ENCODE assay signal across 17 cellular contexts in the genomic region with DNA sequence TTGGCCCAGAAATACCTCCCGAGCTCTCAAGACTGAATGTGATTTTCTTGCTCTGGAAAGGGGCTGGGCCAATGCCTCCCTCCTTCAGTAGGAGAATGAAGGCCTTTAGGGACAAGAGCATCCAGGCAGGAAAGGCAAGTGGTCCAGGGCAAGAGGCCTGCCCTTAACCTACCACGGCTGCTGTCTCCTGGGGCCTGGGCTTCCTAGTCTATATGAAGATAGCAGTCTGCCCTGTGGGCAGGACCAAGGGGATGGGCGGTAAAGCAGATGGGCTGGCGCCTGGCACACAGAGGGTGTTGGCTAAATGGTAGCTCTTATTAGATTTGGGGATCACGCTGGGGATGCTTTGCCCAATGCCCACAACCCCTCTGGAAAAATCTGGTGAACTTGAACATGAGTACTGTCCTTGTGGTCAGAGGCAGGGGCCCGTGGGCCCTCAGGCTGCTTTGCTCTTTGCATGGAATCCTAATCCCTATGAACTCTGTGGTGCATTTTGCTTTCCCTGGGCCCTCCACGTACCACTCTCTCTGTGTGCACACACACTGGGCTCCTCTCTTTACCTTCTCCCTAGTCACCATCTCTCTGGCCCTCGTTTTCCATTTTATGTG. TPM values are rescaled to one million over a fixed set of nuclear protein-coding genes. Genes with fewer than 3 reads are reported as not detected.
A peak's percentile ranks its signal among the peaks of the same experiment; 100 is the strongest.
DNase-seq lines count a peak whose midpoint lies in the region; ATAC-seq and TF ChIP-seq lines count a peak whose summit lies in the region.
"Had no signal": no experiment of that assay in that cellular context is flagged by ENCODE, and none has a peak within 500 bp of the region (broad histone marks: within the 10 kb centered on the region; RNA-seq: fewer than 3 reads in every experiment).

No MANE protein-coding gene starts in this region.

- ATAC-seq in lower lobe of right lung (no peak), HG02852 (IDR thresholded peaks at IDR 0.05; ENCODE audit: unreplicated experiment) (no peak)
- ATAC-seq: HCT116 had no signal

- 0 out of 2 replicates have a peak, but pooled peaks cover 3% of the 10 kb centered on the region for H4K20me1 ChIP-seq in PC-9 (ENCODE audit: insufficient read depth)

- H3K4me1 ChIP-seq in lower lobe of right lung = no peaks in the 10 kb centered on the region
- H3K4me1 ChIP-seq in spleen = no peaks in the 10 kb centered on the region
- H3K4me1 ChIP-seq in PC-9 (replicated peaks; ENCODE audit: insufficient read depth) = peaks cover 6% of the 10 kb centered on the region; the same call in 1 of the 2 replicates

- 63 to 86% (median 75%) methylated on average over 7 to 8 of the region's 8 CpGs for WGBS in spleen, 5 donors

- intact Hi-C loops in lower lobe of right lung (cut with DNase I) = no loop called here
- intact Hi-C loops in spleen (cut with DNase I; ENCODE audit: low total_unique reads) = no loop called here
- intact Hi-C loops in PC-9 (cut with micrococcal nuclease; ENCODE audit: unreplicated experiment) = no loop called here

- BruUV-seq in PC-9 (replicated peaks; lab: Mats Ljungman, UMichigan) = no TSS peak

- H3K9me3 ChIP-seq in lower lobe of right lung (no peaks in the 10 kb centered on the region), spleen (no peaks in the 10 kb centered on the region), PC-9 (ENCODE audit: insufficient read depth, low read depth) (no peaks in the 10 kb centered on the region)

- TF ChIP-seq CTCF in lower lobe of right lung (IDR thresholded peaks at IDR 0.05) (no peak), spleen (IDR thresholded peaks at IDR 0.05 in 8 of 11, conservative IDR thresholded peaks at IDR 0.05 in 3 of 11) (no peak), RWPE1 (conservative IDR thresholded peaks at IDR 0.05; ENCODE audit: low read depth) (no peak), PC-9 (conservative IDR thresholded peaks at IDR 0.05) (no peak)

- no peaks in the 10 kb centered on the region for H3K79me2 ChIP-seq in PC-9 (ENCODE audit: low read depth)

- CTCF ChIA-PET in RWPE1 (lab: Yijun Ruan, JAX) = no interaction called here
- CTCF ChIA-PET in PC-9 (lab: Charles Lee) = no interaction called here

- H3F3A ChIP-seq in PC-9 (ENCODE audit: insufficient read depth, low read depth) = no peaks in the 10 kb centered on the region

- POLR2A ChIA-PET in RWPE1 (lab: Yijun Ruan, JAX; ENCODE audit: low non-redundant PET) = no interaction called here
- POLR2A ChIA-PET in PC-9 (lab: Charles Lee; ENCODE audit: unreplicated experiment) = no interaction called here

- no peak overlapping the region for H3K27ac ChIP-seq in lower lobe of right lung
- H3K27ac ChIP-seq in spleen = no peak overlapping the region
- H3K27ac ChIP-seq in RWPE1 = no peak overlapping the region
- no peak overlapping the region for H3K27ac ChIP-seq in PC-9
- H3K27ac ChIP-seq: GM23248 had no signal

- H3K27me3 ChIP-seq in lower lobe of right lung (ENCODE audit: low read depth) = peaks cover 15% of the 10 kb centered on the region
- H3K27me3 ChIP-seq in spleen (replicated peaks in 1 of 7) = peaks cover 0 to 17% (median 0%) of the 10 kb centered on the region in 7 donors
- peaks cover 4% of the 10 kb centered on the region; the same call in 1 of the 2 replicates for H3K27me3 ChIP-seq in PC-9 (ENCODE audit: insufficient read depth, low read depth)

- no peak overlapping the region for H3K4me2 ChIP-seq in PC-9

- H3K4me3 ChIP-seq in lower lobe of right lung (no peak overlapping the region), spleen (no peak overlapping the region), PC-9 (no peak overlapping the region)
- H3K4me3 ChIP-seq: GM23248 had no signal

- no peak for TF ChIP-seq POLR2A in spleen (IDR thresholded peaks at IDR 0.05)

- H2AFZ ChIP-seq in PC-9 = no peak overlapping the region
- H2AFZ ChIP-seq: GM23248 had no signal

- H3K36me3 ChIP-seq in lower lobe of right lung (no peaks in the 10 kb centered on the region), spleen (no peaks in the 10 kb centered on the region), PC-9 (ENCODE audit: low read depth) (no peaks in the 10 kb centered on the region)

- DNase-seq in NCI-H1694 (lab: John Stamatoyannopoulos, UW) (peak; percentile 66), NCI-H1694 treated with DMSO at 0.1 percent for 48 hours (lab: John Stamatoyannopoulos, UW) (no peak), NCI-H2227 (lab: John Stamatoyannopoulos, UW; ENCODE audit: unreplicated experiment) (peak; percentile 32), lower lobe of right lung (peak; percentile 38), spleen (peak; percentile 55), RWPE1 (ENCODE audit: low spot score) (no peak), PC-9 (no peak)
- DNase-seq: 8988T; CD8-positive, alpha-beta memory T cell; GF-D8; GM23248; KBM-7; MV-4-11; NCI-H1417 treated with DMSO at 0.1 percent for 48 hours had no signal

- no peaks in the 10 kb centered on the region; the same call in 1 of the 2 replicates for H3K9me2 ChIP-seq in PC-9 (ENCODE audit: insufficient read depth)

RNA-seq across cellular contexts. Expression of gene CHAT, which starts 20.3 kb away (rescaled TPM):
- total RNA-seq in lower lobe of right lung = not detected
- total RNA-seq in spleen = not detected
- not detected for polyA plus RNA-seq in spleen
- not detected in 2 replicates for total RNA-seq in PC-9 (2021)
- total RNA-seq: CD8-positive, alpha-beta memory T cell; GM23248 had no signal
- polyA plus RNA-seq: BJ; CD8-positive, alpha-beta memory T cell; GM23248 had no signal

RNA-seq across cellular contexts. Expression of gene SLC18A3, which starts 24.0 kb away (rescaled TPM):
- not detected for total RNA-seq in lower lobe of right lung
- total RNA-seq in spleen = not detected
- not detected for polyA plus RNA-seq in spleen
- not detected in 2 replicates for total RNA-seq in PC-9 (2021)
- total RNA-seq: CD8-positive, alpha-beta memory T cell; GM23248 had no signal
- polyA plus RNA-seq: BJ; CD8-positive, alpha-beta memory T cell; GM23248 had no signal

RNA-seq across cellular contexts. Expression of gene C10orf53, which starts 45.3 kb away (rescaled TPM):
- total RNA-seq in lower lobe of right lung (not detected), spleen (not detected), PC-9 (2021) (not detected in 2 replicates)
- polyA plus RNA-seq in spleen = not detected
- total RNA-seq: CD8-positive, alpha-beta memory T cell; GM23248 had no signal
- polyA plus RNA-seq: BJ; CD8-positive, alpha-beta memory T cell; GM23248 had no signal

Comparison
In these comparisons a context has a peak if more than half of its experiments do, and no peak if none do; other contexts are left out.
1. DNase-seq: peak in NCI-H1694 (single experiment), NCI-H2227 (single experiment), lower lobe of right lung (single experiment) and spleen (single experiment); none in NCI-H1694 treated with DMSO at 0.1 percent for 48 hours (single experiment), RWPE1 (single experiment) and PC-9 (0 of 2).